ENCODE assay signal across 11 cellular contexts in the genomic region with DNA sequence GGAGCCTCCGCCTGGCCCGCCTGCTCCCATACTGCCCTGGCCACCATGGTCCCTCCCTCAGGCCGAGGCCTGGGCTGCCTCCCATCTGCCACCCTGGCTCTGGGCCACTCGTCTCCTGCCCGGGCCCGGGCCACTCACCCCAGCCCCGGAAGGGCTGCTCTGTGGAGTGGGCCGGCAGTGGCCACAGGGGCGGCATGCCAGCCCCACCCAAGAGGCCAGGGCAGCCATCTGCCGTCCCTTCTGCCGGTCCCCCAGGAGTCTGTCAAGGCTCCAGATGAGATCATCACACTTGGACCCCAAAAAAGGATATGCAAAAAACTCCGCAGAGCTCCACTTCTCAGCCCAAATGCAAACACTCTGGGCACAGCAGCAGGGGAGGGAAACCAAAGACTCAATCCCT. TPM values are rescaled to one million over a fixed set of nuclear protein-coding genes. Genes with fewer than 3 reads are reported as not detected.
DNase-seq lines count a peak whose midpoint lies in the region; ATAC-seq and TF ChIP-seq lines count a peak whose summit lies in the region.
"Had no signal": no experiment of that assay in that cellular context is flagged by ENCODE, and none has a peak within 500 bp of the region (broad histone marks: within the 10 kb centered on the region; RNA-seq: fewer than 3 reads in every experiment).

No MANE protein-coding gene starts in this region.

- H3K36me3 ChIP-seq in thoracic aorta (no peaks in the 10 kb centered on the region), H7 (replicated peaks; ENCODE audit: control insufficient read depth, insufficient read depth, low read length) (peaks cover 2% of the 10 kb centered on the region)

- no peak for TF ChIP-seq CTCF in brain (conservative IDR thresholded peaks at IDR 0.05)
- TF ChIP-seq CTCF in thoracic aorta (IDR thresholded peaks at IDR 0.05), result no peak

- peak overlapping the region in 4 of 5 experiments; percentile 45 to 86 (median 76) for H3K27ac Mint-ChIP-seq in brain
- H3K27ac Mint-ChIP-seq: activated CD4-positive, alpha-beta memory T cell treated with anti-CD3 and anti-CD28 coated beads for 36 hours had no signal

- peaks cover 43% of the 10 kb centered on the region for H3K4me1 Mint-ChIP-seq in brain

- ATAC-seq in thoracic aorta (ENCODE audit: insufficient number of reproducible peaks, low FRiP score, low read depth) (peak; percentile 21), GM18907 (IDR thresholded peaks at IDR 0.05; ENCODE audit: unreplicated experiment) (no peak), HG03175 (IDR thresholded peaks at IDR 0.05; ENCODE audit: unreplicated experiment) (no peak)
- ATAC-seq in stimulated activated naive CD8-positive, alpha-beta T cell treated with anti-CD3 and anti-CD28 coated beads, Interleukin-15, Interleukin-2, amounts not matched to agents 100 U/mL and 50 U/mL, for 24 hours, result no peak

- H3K27me3 ChIP-seq in thoracic aorta (replicated peaks; ENCODE audit: insufficient read depth) (no peaks in the 10 kb centered on the region), H7 (ENCODE audit: control insufficient read depth, insufficient read depth, low read length) (no peaks in the 10 kb centered on the region)

- peaks cover 41% of the 10 kb centered on the region for H3K36me3 Mint-ChIP-seq in brain
- H3K36me3 Mint-ChIP-seq: activated CD4-positive, alpha-beta memory T cell treated with anti-CD3 and anti-CD28 coated beads for 36 hours had no signal

- DNase-seq in medulla oblongata (ENCODE audit: extremely low spot score), result peak; percentile 69
- DNase-seq in thoracic aorta (ENCODE audit: low spot score), result no peak
- DNase-seq in stimulated activated naive CD8-positive, alpha-beta T cell treated with anti-CD3 and anti-CD28 coated beads, Interleukin-15, Interleukin-2, amounts not matched to agents 100 U/mL and 50 U/mL, for 24 hours, result no peak
- DNase-seq in H7, result no peak
- DNase-seq: activated CD4-positive, alpha-beta memory T cell treated with anti-CD3 and anti-CD28 coated beads for 36 hours; RPMI8226 had no signal

- no peak overlapping the region for H3K4me3 Mint-ChIP-seq in brain
- H3K4me3 Mint-ChIP-seq: activated CD4-positive, alpha-beta memory T cell treated with anti-CD3 and anti-CD28 coated beads for 36 hours had no signal

- H3K9me3 Mint-ChIP-seq in brain, result peaks cover 0 to 13% (median 9%) of the 10 kb centered on the region in 5 experiments

- TF ChIP-seq POLR2A in GM19193 (IDR thresholded peaks at IDR 0.05; ENCODE audit: extremely low read depth, insufficient read depth, insufficient read length), result peak; percentile 29

- peak overlapping the region; percentile 81 to 82 for H3K27ac ChIP-seq in thoracic aorta

- H3K27me3 Mint-ChIP-seq in brain, result no peaks in the 10 kb centered on the region
- H3K27me3 Mint-ChIP-seq: activated CD4-positive, alpha-beta memory T cell treated with anti-CD3 and anti-CD28 coated beads for 36 hours had no signal

- H3K9me3 ChIP-seq in thoracic aorta, result no peaks in the 10 kb centered on the region

- H3K4me3 ChIP-seq in thoracic aorta (peak overlapping the region; percentile 52), H7 (ENCODE audit: insufficient read depth, low read depth, low read length) (no peak overlapping the region)

- peaks cover 28 to 81% of the 10 kb centered on the region in 2 donors for H3K4me1 ChIP-seq in thoracic aorta (ENCODE audit: control insufficient read depth in 1 of 2, low read depth in 2 of 2)

RNA-seq across cellular contexts. Expression of gene TLDC2, which starts 23.8 kb away (rescaled TPM):
- not detected for polyA plus RNA-seq in brain (ENCODE audit: insufficient read depth, low read depth, low replicate concordance)
- 1 to 10 TPM in 1 of 2 donors, not detected in 1; 1.6 TPM for total RNA-seq in thoracic aorta
- total RNA-seq in H7 (2014; rRNA removed; shearing (Covaris generic)), result 0.31 and 0.44 TPM in 2 replicates
- total RNA-seq: activated CD4-positive, alpha-beta memory T cell treated with anti-CD3 and anti-CD28 coated beads for 36 hours; M059J had no signal
